Comparison of ENCODE assay signal across 23 cellular contexts in the genomic region with DNA sequence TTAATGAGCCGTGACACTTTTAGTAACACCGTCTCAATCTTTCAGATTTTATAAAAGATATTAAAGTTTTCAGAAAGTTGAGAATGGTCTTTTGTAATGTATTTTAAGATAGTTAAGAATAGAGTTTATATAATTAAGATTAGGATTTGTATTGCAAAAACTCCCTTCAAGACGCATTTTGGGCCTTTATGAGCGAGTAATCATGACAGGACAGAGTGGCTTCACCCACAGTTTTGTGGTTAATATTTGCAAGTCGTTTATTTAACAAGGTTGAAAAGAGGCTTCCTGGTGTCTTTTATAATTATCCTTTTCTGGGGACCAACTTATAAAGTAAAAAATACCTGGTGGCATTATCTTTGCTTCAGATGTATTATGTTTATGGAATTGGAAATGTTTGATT. TPM values are rescaled to one million over a fixed set of nuclear protein-coding genes. Genes with fewer than 3 reads are reported as not detected.
DNase-seq lines count a peak whose midpoint lies in the region; ATAC-seq and TF ChIP-seq lines count a peak whose summit lies in the region.
"Had no signal": no experiment of that assay in that cellular context is flagged by ENCODE, and none has a peak within 500 bp of the region (broad histone marks: within the 10 kb centered on the region; RNA-seq: fewer than 3 reads in every experiment).

No MANE protein-coding gene starts in this region.

- no peak overlapping the region for H3K4me3 ChIP-seq in OCI-LY1 (ENCODE audit: low read depth, low read length, poor library complexity, severe bottlenecking)
- H3K4me3 ChIP-seq in MG63, result no peak overlapping the region
- H3K4me3 ChIP-seq in vagina, result no peak overlapping the region
- H3K4me3 ChIP-seq: GM23338, PC-9, SJSA1, thoracic aorta had no signal

- no peaks in the 10 kb centered on the region for H3K9me2 ChIP-seq in OCI-LY1 (ENCODE audit: low read depth, low read length)

- no peaks in the 10 kb centered on the region; the same call in 1 of the 2 replicates for H3K36me3 ChIP-seq in OCI-LY1 (ENCODE audit: insufficient read depth, low read length)
- H3K36me3 ChIP-seq in MG63, result no peaks in the 10 kb centered on the region
- no peaks in the 10 kb centered on the region for H3K36me3 ChIP-seq in vagina
- H3K36me3 ChIP-seq: brain microvascular endothelial cell, thoracic aorta had no signal

- H3K9me3 Mint-ChIP-seq in activated naive CD4-positive, alpha-beta T cell treated with anti-CD3 and anti-CD28 coated beads, Interleukin-2, amount 50 U/mL, for 72 hours, result peaks cover 0 to 6% of the 10 kb centered on the region in 2 donors
- H3K9me3 Mint-ChIP-seq in activated naive CD8-positive, alpha-beta T cell (ENCODE audit: low read depth), result no peaks in the 10 kb centered on the region
- H3K9me3 Mint-ChIP-seq: CD8-positive, alpha-beta T cell; GM23338; naive thymus-derived CD4-positive, alpha-beta T cell had no signal

- no peak overlapping the region for H3K4me3 Mint-ChIP-seq in activated naive CD8-positive, alpha-beta T cell
- H3K4me3 Mint-ChIP-seq: CD8-positive, alpha-beta T cell; GM23338 had no signal

- H3K27me3 Mint-ChIP-seq in activated naive CD8-positive, alpha-beta T cell, result no peaks in the 10 kb centered on the region
- H3K27me3 Mint-ChIP-seq: naive thymus-derived CD4-positive, alpha-beta T cell had no signal

- peaks cover 74% of the 10 kb centered on the region for H3K4me1 Mint-ChIP-seq in activated naive CD8-positive, alpha-beta T cell (ENCODE audit: low read depth)

- ATAC-seq in activated naive CD4-positive, alpha-beta T cell treated with anti-CD3 and anti-CD28 coated beads, Interleukin-2, amount 50 U/mL, for 72 hours, result no peak
- ATAC-seq: CD8-positive, alpha-beta T cell; GM23338; naive thymus-derived CD4-positive, alpha-beta T cell had no signal

- peak overlapping the region; percentile 23; the same call in 1 of the 2 replicates for H3K4me2 ChIP-seq in OCI-LY1 (ENCODE audit: low read length)
- H3K4me2 ChIP-seq: GM23338, PC-9 had no signal

- H3K79me2 ChIP-seq in OCI-LY1 (ENCODE audit: insufficient read depth, low read length), result peaks cover 33% of the 10 kb centered on the region

- H3K4me1 ChIP-seq in OCI-LY1 (ENCODE audit: insufficient read depth, low read length, severe bottlenecking) (peaks cover 51% of the 10 kb centered on the region), vagina (peaks cover 27% of the 10 kb centered on the region)

- no peak overlapping the region for H3K9ac ChIP-seq in OCI-LY1 (ENCODE audit: low read length)

- peaks cover 35 to 40% of the 10 kb centered on the region in 2 donors for H3K36me3 Mint-ChIP-seq in activated naive CD4-positive, alpha-beta T cell treated with anti-CD3 and anti-CD28 coated beads, Interleukin-2, amount 50 U/mL, for 72 hours
- peaks cover 16% of the 10 kb centered on the region for H3K36me3 Mint-ChIP-seq in activated naive CD8-positive, alpha-beta T cell

- intact Hi-C loops in vagina (cut with DNase I), result no loop called here

- no peak for DNase-seq in activated naive CD4-positive, alpha-beta T cell treated with anti-CD3 and anti-CD28 coated beads, Interleukin-2, amount 50 U/mL, for 72 hours (ENCODE audit: low spot score in 2 of 2)
- DNase-seq in activated naive CD4-positive, alpha-beta T cell (lab: John Stamatoyannopoulos, UW), result no peak
- no peak for DNase-seq in MG63
- no peak for DNase-seq in SIG-M5 treated with dmso at 0.1 percent for 504 hours (lab: John Stamatoyannopoulos, UW; ENCODE audit: unreplicated experiment)
- DNase-seq in vagina (ENCODE audit: extremely low spot score in 2 of 2), result no peak
- DNase-seq: activated CD4-positive, CD25-positive, alpha-beta regulatory T cell; activated CD8-positive, alpha-beta memory T cell treated with anti-CD3 and anti-CD28 coated beads, Interleukin-2, amount 50 U/mL, for 4 hours; brain microvascular endothelial cell; CD8-positive, alpha-beta T cell; DMS53; IMR-90; mesendoderm; naive thymus-derived CD4-positive, alpha-beta T cell; NCI-H146; NCI-H82; PC-9; stimulated activated CD4-positive, alpha-beta T cell treated with anti-CD3 and anti-CD28 coated beads, Interleukin-12 subunit alpha, Interleukin-12 subunit beta, amount 100 ng/mL, for 4 hours; T-helper 9 cell had no signal

- H2AFZ ChIP-seq in OCI-LY1 (ENCODE audit: low read length), result no peak overlapping the region
- H2AFZ ChIP-seq: GM23338, PC-9 had no signal

- no peaks in the 10 kb centered on the region for H3K9me3 ChIP-seq in OCI-LY1 (ENCODE audit: low read length)
- no peaks in the 10 kb centered on the region for H3K9me3 ChIP-seq in MG63
- H3K9me3 ChIP-seq in vagina, result no peaks in the 10 kb centered on the region
- H3K9me3 ChIP-seq: SJSA1, thoracic aorta had no signal

- H3K27ac ChIP-seq in OCI-LY1 (ENCODE audit: low read depth, low read length, poor library complexity, severe bottlenecking) (peak overlapping the region; percentile 46), vagina (no peak overlapping the region)
- H3K27ac ChIP-seq: brain microvascular endothelial cell, PC-9, SJSA1, thoracic aorta had no signal

- H3F3A ChIP-seq in OCI-LY1 (ENCODE audit: insufficient read depth, low read length), result no peaks in the 10 kb centered on the region

- peak overlapping the region; percentile 94 to 97 for H3K27ac Mint-ChIP-seq in activated naive CD4-positive, alpha-beta T cell treated with anti-CD3 and anti-CD28 coated beads, Interleukin-2, amount 50 U/mL, for 72 hours
- H3K27ac Mint-ChIP-seq in activated naive CD8-positive, alpha-beta T cell, result peak overlapping the region; percentile 61
- H3K27ac Mint-ChIP-seq: CD8-positive, alpha-beta T cell; GM23338 had no signal

- H4K20me1 ChIP-seq in OCI-LY1 (ENCODE audit: insufficient read depth, low read length), result no peaks in the 10 kb centered on the region

- H3K27me3 ChIP-seq in OCI-LY1 (ENCODE audit: insufficient read depth, low read length), result no peaks in the 10 kb centered on the region
- H3K27me3 ChIP-seq in MG63, result no peaks in the 10 kb centered on the region
- H3K27me3 ChIP-seq in vagina, result no peaks in the 10 kb centered on the region
- H3K27me3 ChIP-seq: brain microvascular endothelial cell, SJSA1 had no signal

- no peak for TF ChIP-seq POLR2A in vagina (IDR thresholded peaks at IDR 0.05)

- no peak for TF ChIP-seq CTCF in OCI-LY1 (IDR thresholded peaks at IDR 0.05; ENCODE audit: low read length)
- no peak for TF ChIP-seq CTCF in vagina (IDR thresholded peaks at IDR 0.05)

RNA-seq across cellular contexts. Expression of gene TRAF3, which starts 44.0 kb away (rescaled TPM):
- 10 to 100 TPM; 54.9 to 97.0 TPM for total RNA-seq in activated naive CD4-positive, alpha-beta T cell treated with anti-CD3 and anti-CD28 coated beads, Interleukin-2, amount 50 U/mL, for 72 hours
- total RNA-seq in MG63 (2014; rRNA removed; shearing (Covaris generic); ENCODE audit: low replicate concordance), result 10.8 and 12.0 TPM in 2 replicates
- 14.0 TPM for total RNA-seq in vagina
